ENCODE assay signal across 20 cellular contexts in the genomic region with DNA sequence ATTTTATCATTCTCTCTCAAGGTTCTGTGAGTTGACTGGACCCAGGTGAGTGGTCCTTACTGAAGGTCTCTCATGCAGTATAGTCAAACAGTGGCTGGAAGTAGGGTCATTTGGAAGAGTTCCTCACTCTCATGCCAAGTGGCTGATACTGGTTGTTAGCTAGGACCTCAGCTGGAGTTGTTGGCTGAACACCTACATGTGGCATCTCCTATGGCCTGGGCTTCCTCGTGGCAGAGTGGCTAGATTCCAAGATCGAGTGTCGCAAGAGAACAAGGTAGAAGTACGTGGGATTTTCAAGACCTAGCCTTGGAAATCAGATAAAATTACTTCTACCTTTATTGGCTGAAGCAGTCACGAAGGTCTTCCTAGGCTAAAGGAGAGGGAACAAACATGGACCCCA.
"Had no signal": no experiment of that assay in that cellular context is flagged by ENCODE, and none has a peak within 500 bp of the region (broad histone marks: within the 10 kb centered on the region; RNA-seq: fewer than 3 reads in every experiment).

No MANE protein-coding gene starts in this region.

- ATAC-seq: activated naive CD4-positive, alpha-beta T cell treated with anti-CD3 and anti-CD28 coated beads, Interleukin-2, amount 50 U/mL, for 72 hours; activated T-cell treated with anti-CD3 and anti-CD28 coated beads, Interleukin-2, amount 50 U/mL, for 72 hours; heart left ventricle; left colon; lower lobe of right lung; sciatic nerve; SK-N-SH treated with all-trans-retinoic acid at 6 μM for 48 hours; stimulated activated memory B cell treated with anti-CD40 and anti-IgM and Interleukin-4, amounts not matched to agents 10 μg/mL and 1 μg/mL and 100 μg/mL, for 72 hours; upper lobe of right lung had no signal

- DNase-seq: activated CD8-positive, alpha-beta memory T cell treated with anti-CD3 and anti-CD28 coated beads, Interleukin-2, amount 50 U/mL, for 4 hours; activated gamma-delta T cell; activated T-cell treated with anti-CD3 and anti-CD28 coated beads, Interleukin-2, amount 50 U/mL, for 72 hours; amniotic stem cell; cerebellar nuclear complex; cortex of kidney; heart left ventricle; left colon; lower lobe of right lung; nucleus accumbens; small intestine; stimulated activated CD4-positive, alpha-beta T cell treated with anti-CD3 and anti-CD28 coated beads, Interleukin-2, amount 100 ng/mL, for 24 hours; thyroid gland; upper lobe of right lung had no signal

- H3K27me3 ChIP-seq: heart left ventricle, thyroid gland, upper lobe of right lung had no signal

- H3K27ac ChIP-seq: heart left ventricle, lower lobe of right lung, thyroid gland, upper lobe of right lung had no signal

- H3K4me3 ChIP-seq: heart left ventricle, lower lobe of right lung, thyroid gland, upper lobe of right lung had no signal

- H3K4me3 Mint-ChIP-seq: activated T-cell treated with anti-CD3 and anti-CD28 coated beads, Interleukin-2, amount 50 U/mL, for 72 hours; mesothelial cell of epicardium; nephron; stimulated activated memory B cell treated with anti-CD40 and anti-IgM and Interleukin-4, amounts not matched to agents 10 μg/mL and 1 μg/mL and 100 μg/mL, for 72 hours had no signal

- H3K27me3 Mint-ChIP-seq: stimulated activated memory B cell treated with anti-CD40 and anti-IgM and Interleukin-4, amounts not matched to agents 10 μg/mL and 1 μg/mL and 100 μg/mL, for 72 hours had no signal

- H3K9me3 Mint-ChIP-seq: activated naive CD4-positive, alpha-beta T cell treated with anti-CD3 and anti-CD28 coated beads, Interleukin-2, amount 50 U/mL, for 72 hours; activated T-cell treated with anti-CD3 and anti-CD28 coated beads, Interleukin-2, amount 50 U/mL, for 72 hours; mesothelial cell of epicardium; nephron; stimulated activated memory B cell treated with anti-CD40 and anti-IgM and Interleukin-4, amounts not matched to agents 10 μg/mL and 1 μg/mL and 100 μg/mL, for 72 hours had no signal

- H3K36me3 Mint-ChIP-seq: activated naive CD4-positive, alpha-beta T cell treated with anti-CD3 and anti-CD28 coated beads, Interleukin-2, amount 50 U/mL, for 72 hours had no signal

- H3K9me3 ChIP-seq: heart left ventricle, lower lobe of right lung, thyroid gland, upper lobe of right lung had no signal

- H3K27ac Mint-ChIP-seq: mesothelial cell of epicardium; nephron; stimulated activated memory B cell treated with anti-CD40 and anti-IgM and Interleukin-4, amounts not matched to agents 10 μg/mL and 1 μg/mL and 100 μg/mL, for 72 hours had no signal
